In genomic region chr20:25867776-25868649, GRCh38 we compare ENCODE assay signal across 8 cellular contexts.
DNase-seq lines count a peak whose midpoint lies in the region; ATAC-seq and TF ChIP-seq lines count a peak whose summit lies in the region.

No MANE protein-coding gene starts in this region.

- no peaks in the 10 kb centered on the region for H3K9me3 Mint-ChIP-seq in activated naive CD4-positive, alpha-beta T cell treated with anti-CD3 and anti-CD28 coated beads, Interleukin-2, amount 10 ng/mL, durations not matched to agents 7 days and 5 days

- no peaks in the 10 kb centered on the region for H3K4me1 ChIP-seq in HEK293 (ENCODE audit: control insufficient read depth, insufficient read depth, low read length)
- peaks cover 11 to 35% of the 10 kb centered on the region in 2 donors for H3K4me1 ChIP-seq in thyroid gland

- DNase-seq in CD1c-positive myeloid dendritic cell (ENCODE audit: extremely low spot score) (peak; percentile 67), NCI-H82 treated with DMSO at 0.1 percent for 48 hours (lab: John Stamatoyannopoulos, UW; ENCODE audit: unreplicated experiment) (peak; percentile 29), globus pallidus (ENCODE audit: low spot score) (peak; percentile 81), occipital lobe (lab: John Stamatoyannopoulos, UW) (peak; percentile 87), thyroid gland (peak; percentile 76 to 78)
- DNase-seq in activated naive CD4-positive, alpha-beta T cell treated with anti-CD3 and anti-CD28 coated beads, Interleukin-2, amount 10 ng/mL, durations not matched to agents 7 days and 5 days = peak; percentile 75

- no peak for ATAC-seq in HG02870 (IDR thresholded peaks at IDR 0.05; ENCODE audit: unreplicated experiment)

- no peak for TF ChIP-seq POLR2A in thyroid gland (IDR thresholded peaks at IDR 0.05)

- POLR2A ChIA-PET in HEK293 (lab: Yijun Ruan, JAX) = no interaction called here

- no peaks in the 10 kb centered on the region for H3K9me3 ChIP-seq in HEK293 (ENCODE audit: control insufficient read depth, insufficient read depth, low read depth, low read length)
- H3K9me3 ChIP-seq in thyroid gland = no peaks in the 10 kb centered on the region

- intact Hi-C loops in thyroid gland (cut with DNase I) = no loop called here

- no peaks in the 10 kb centered on the region for H3K27me3 ChIP-seq in thyroid gland

- peak overlapping the region; percentile 16 for H3K4me3 ChIP-seq in HEK293 (ENCODE audit: low read depth, low read length)
- peak overlapping the region in 1 of 3 donors; percentile 14 for H3K4me3 ChIP-seq in thyroid gland (replicated peaks in 1 of 3)

- no peaks in the 10 kb centered on the region for H3K36me3 ChIP-seq in HEK293 (ENCODE audit: control insufficient read depth in 2 of 2, insufficient read depth in 1 of 2, low read length in 2 of 2)
- H3K36me3 ChIP-seq in thyroid gland = no peaks in the 10 kb centered on the region

- TF ChIP-seq CTCF in HEK293 (tag by site-specific recombination; IDR thresholded peaks at IDR 0.05) (no peak), thyroid gland (IDR thresholded peaks at IDR 0.05) (no peak)

- H3K27ac ChIP-seq in HEK293 (ENCODE audit: extremely low read depth, low read depth, low read length) = no peak overlapping the region
- H3K27ac ChIP-seq in thyroid gland = no peak overlapping the region

- H3K27ac Mint-ChIP-seq in activated naive CD4-positive, alpha-beta T cell treated with anti-CD3 and anti-CD28 coated beads, Interleukin-2, amount 10 ng/mL, durations not matched to agents 7 days and 5 days = no peak overlapping the region

- peaks cover 35% of the 10 kb centered on the region for H3K4me1 Mint-ChIP-seq in activated naive CD4-positive, alpha-beta T cell treated with anti-CD3 and anti-CD28 coated beads, Interleukin-2, amount 10 ng/mL, durations not matched to agents 7 days and 5 days

- CTCF ChIA-PET in HEK293 (lab: Yijun Ruan, JAX) = interaction anchor here (0.6 kb wide), 1 partner anchor 13 kb away, joined by 3 read pairs; no protein-coding TSS in a partner anchor
- CTCF ChIA-PET in activated naive CD4-positive, alpha-beta T cell treated with anti-CD3 and anti-CD28 coated beads, Interleukin-2, amount 10 ng/mL, durations not matched to agents 7 days and 5 days (lab: Charles Lee) = interaction anchor here (0.8 kb wide), 1 partner anchor 398 kb away, joined by 3 read pairs; no protein-coding TSS in a partner anchor

- 23 to 33% methylated on average over 23 to 31 of the region's 46 CpGs for WGBS in thyroid gland, 2 donors

- peak overlapping the region; percentile 29 for H3K4me3 Mint-ChIP-seq in activated naive CD4-positive, alpha-beta T cell treated with anti-CD3 and anti-CD28 coated beads, Interleukin-2, amount 10 ng/mL, durations not matched to agents 7 days and 5 days

- peaks cover 71% of the 10 kb centered on the region for H3K27me3 Mint-ChIP-seq in activated naive CD4-positive, alpha-beta T cell treated with anti-CD3 and anti-CD28 coated beads, Interleukin-2, amount 10 ng/mL, durations not matched to agents 7 days and 5 days

- no peaks in the 10 kb centered on the region for H3K36me3 Mint-ChIP-seq in activated naive CD4-positive, alpha-beta T cell treated with anti-CD3 and anti-CD28 coated beads, Interleukin-2, amount 10 ng/mL, durations not matched to agents 7 days and 5 days

TF ChIP-seq in HEK293, 187 proteins besides CTCF, POLR2A, EP300 and RAD21:
- TF ChIP-seq ZNF660 (tag by site-specific recombination; IDR thresholded peaks at IDR 0.05) (no peak), ZSCAN16 (tag by site-specific recombination; IDR thresholded peaks at IDR 0.05) (no peak), ZNF701 (tag by site-specific recombination; IDR thresholded peaks at IDR 0.05) (no peak), SP3 (tag by site-specific recombination; IDR thresholded peaks at IDR 0.05) (no peak), ZNF664 (tag by site-specific recombination; IDR thresholded peaks at IDR 0.05) (no peak), ZBTB11 (tag by site-specific recombination; conservative IDR thresholded peaks at IDR 0.05; ENCODE audit: low read depth) (no peak), ZBTB21 (tag by site-specific recombination; IDR thresholded peaks at IDR 0.05) (no peak)
- TF ChIP-seq, protein P1, sequence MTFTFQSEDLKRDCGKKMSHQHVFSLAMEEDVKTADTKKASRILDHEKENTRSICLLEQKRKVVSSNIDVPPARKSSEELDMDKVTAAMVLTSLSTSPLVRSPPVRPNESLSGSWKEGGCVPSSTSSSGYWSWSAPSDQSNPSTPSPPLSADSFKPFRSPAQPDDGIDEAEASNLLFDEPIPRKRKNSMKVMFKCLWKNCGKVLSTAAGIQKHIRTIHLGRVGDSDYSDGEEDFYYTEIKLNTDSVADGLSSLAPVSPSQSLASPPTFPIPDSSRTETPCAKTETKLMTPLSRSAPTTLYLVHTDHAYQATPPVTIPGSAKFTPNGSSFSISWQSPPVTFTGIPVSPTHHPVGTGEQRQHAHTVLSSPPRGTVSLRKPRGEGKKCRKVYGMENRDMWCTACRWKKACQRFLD (tag by site-specific recombination; IDR thresholded peaks at IDR 0.05) = no peak

Comparison
In these comparisons a context has a peak if more than half of its experiments do, and no peak if none do; other contexts are left out.
1. DNase-seq: peak in every context shown above with its lines; median percentile 87 in occipital lobe; 81 in globus pallidus; 77 in thyroid gland; 75 in activated naive CD4-positive, alpha-beta T cell treated with anti-CD3 and anti-CD28 coated beads, Interleukin-2, amount 10 ng/mL, durations not matched to agents 7 days and 5 days; 67 in CD1c-positive myeloid dendritic cell; 29 in NCI-H82 treated with DMSO at 0.1 percent for 48 hours.